ENCODE assay signal across 8 cellular contexts in the genomic region with DNA sequence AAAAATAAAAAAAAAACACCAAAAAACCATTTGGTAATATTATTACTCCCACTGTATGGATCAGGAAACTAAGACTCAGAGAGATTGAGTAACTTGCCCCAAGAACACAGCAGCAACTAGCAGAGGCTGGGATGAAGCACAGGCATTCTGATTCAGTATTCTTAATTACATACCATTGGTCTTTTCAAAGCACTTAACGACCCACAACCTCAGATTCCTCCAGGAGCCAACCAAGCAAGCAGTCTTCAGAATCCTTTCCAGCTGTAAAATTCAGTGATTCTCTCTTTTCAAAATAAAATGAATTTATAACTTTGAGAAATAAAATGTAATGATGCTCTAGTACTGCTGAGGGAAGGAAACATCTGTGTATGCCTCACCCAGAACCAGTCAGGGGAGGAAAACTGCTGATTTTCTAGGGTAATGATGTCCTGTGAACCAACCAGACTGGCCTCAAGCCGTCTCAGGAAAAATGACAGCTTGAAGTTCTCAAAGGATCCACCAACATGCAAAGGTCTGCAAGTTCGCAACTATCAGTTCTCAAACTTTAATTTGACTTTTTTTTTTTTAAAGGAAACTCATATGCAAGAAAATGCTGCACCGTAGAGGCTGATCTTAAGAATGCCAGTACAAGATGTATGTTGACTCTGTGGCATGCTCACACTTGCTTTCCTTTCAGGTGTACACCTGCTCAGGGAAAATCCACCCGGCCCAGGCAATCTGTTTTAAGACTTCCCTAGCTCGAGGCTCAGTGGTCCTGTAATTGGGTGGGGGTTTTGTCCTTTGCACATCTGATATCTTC. TPM values are rescaled to one million over a fixed set of nuclear protein-coding genes. Genes with fewer than 3 reads are reported as not detected.
DNase-seq lines count a peak whose midpoint lies in the region; ATAC-seq and TF ChIP-seq lines count a peak whose summit lies in the region.

No MANE protein-coding gene starts in this region.

- CTCF ChIA-PET in activated CD4-positive, alpha-beta T cell treated with anti-CD3 and anti-CD28 coated beads for 36 hours (lab: Charles Lee) = interaction anchor here (0.6 to 1.9 kb wide), 8 partner anchors 8 to 398 kb away, joined by 3 to 9 read pairs (median 4); no protein-coding TSS in a partner anchor
- CTCF ChIA-PET in MCF 10A (lab: Yijun Ruan, JAX) = interaction anchor here (0.5 to 7.0 kb wide), 27 partner anchors 10 to 1136 kb away, joined by 3 to 73 read pairs (median 5); partner anchors contain the start of genes CUEDC1 and MRPS23

- DNase-seq in activated CD4-positive, alpha-beta T cell treated with anti-CD3 and anti-CD28 coated beads for 36 hours = no peak
- DNase-seq in activated CD4-positive, alpha-beta T cell treated with anti-CD3 and anti-CD28 coated beads for 4 hours = no peak
- peak; percentile 42 for DNase-seq in MCF 10A (ENCODE audit: unreplicated experiment)
- DNase-seq in naive B cell = no peak
- no peak for DNase-seq in NCI-H1048 (lab: John Stamatoyannopoulos, UW)
- no peak for DNase-seq in activated CD4-positive, alpha-beta T cell treated with anti-CD3 and anti-CD28 coated beads, Interleukin-2, amount 50 U/mL, for 48 hours

- intact Hi-C loops in activated CD4-positive, alpha-beta T cell treated with anti-CD3 and anti-CD28 coated beads for 36 hours (cut with DNase I, micrococcal nuclease) = no loop called here
- intact Hi-C loops in MCF 10A (cut with micrococcal nuclease) = no loop called here

- POLR2A ChIA-PET in activated CD4-positive, alpha-beta T cell treated with anti-CD3 and anti-CD28 coated beads for 36 hours (lab: Charles Lee) = interaction anchor here (0.6 to 1.9 kb wide), 3 partner anchors 10 to 344 kb away, joined by 3 to 6 read pairs (median 3); no protein-coding TSS in a partner anchor
- POLR2A ChIA-PET in MCF 10A (lab: Yijun Ruan, JAX) = interaction anchor here (0.6 to 10.2 kb wide), 19 partner anchors 9 to 96 kb away, joined by 3 to 102 read pairs (median 6); partner anchors contain the start of gene MRPS23

- no peaks in the 10 kb centered on the region for H3K9me3 Mint-ChIP-seq in activated CD4-positive, alpha-beta T cell treated with anti-CD3 and anti-CD28 coated beads for 36 hours (ENCODE audit: low read depth)
- H3K9me3 Mint-ChIP-seq in MCF 10A (ENCODE audit: unreplicated experiment) (no peaks in the 10 kb centered on the region), naive B cell (no peaks in the 10 kb centered on the region)

- no peak for ATAC-seq in activated CD4-positive, alpha-beta T cell treated with anti-CD3 and anti-CD28 coated beads for 36 hours
- ATAC-seq in HG03354 (IDR thresholded peaks at IDR 0.05; ENCODE audit: poor library complexity, severe bottlenecking, unreplicated experiment) (peak; percentile 16), naive B cell (ENCODE audit: low read depth in 2 of 2) (peak; percentile 37), GM19463 (IDR thresholded peaks at IDR 0.05; ENCODE audit: unreplicated experiment) (no peak)

- peaks cover 8% of the 10 kb centered on the region for H3K27me3 Mint-ChIP-seq in activated CD4-positive, alpha-beta T cell treated with anti-CD3 and anti-CD28 coated beads for 36 hours
- H3K27me3 Mint-ChIP-seq in MCF 10A (ENCODE audit: insufficient read depth, unreplicated experiment) (no peaks in the 10 kb centered on the region), naive B cell (peaks cover 44 to 52% (median 49%) of the 10 kb centered on the region in 3 donors)

- no peaks in the 10 kb centered on the region for H3K36me3 Mint-ChIP-seq in activated CD4-positive, alpha-beta T cell treated with anti-CD3 and anti-CD28 coated beads for 36 hours (ENCODE audit: low read depth)
- H3K36me3 Mint-ChIP-seq in MCF 10A (ENCODE audit: insufficient read depth, unreplicated experiment) = no peaks in the 10 kb centered on the region
- H3K36me3 Mint-ChIP-seq in naive B cell = no peaks in the 10 kb centered on the region

- no TSS peak for BruUV-seq in MCF 10A (replicated peaks; lab: Mats Ljungman, UMichigan)

- H3K4me1 Mint-ChIP-seq in activated CD4-positive, alpha-beta T cell treated with anti-CD3 and anti-CD28 coated beads for 36 hours = peaks cover 35% of the 10 kb centered on the region
- H3K4me1 Mint-ChIP-seq in MCF 10A (ENCODE audit: insufficient read depth, unreplicated experiment) (peaks cover 46% of the 10 kb centered on the region), naive B cell (peaks cover 28 to 50% (median 30%) of the 10 kb centered on the region in 3 donors)

- peak overlapping the region; percentile 9 for H3K4me3 Mint-ChIP-seq in activated CD4-positive, alpha-beta T cell treated with anti-CD3 and anti-CD28 coated beads for 36 hours
- H3K4me3 Mint-ChIP-seq in MCF 10A (ENCODE audit: unreplicated experiment) = peak overlapping the region; percentile 68
- peak overlapping the region; percentile 74 to 96 (median 88) for H3K4me3 Mint-ChIP-seq in naive B cell

- no peak overlapping the region for H3K27ac Mint-ChIP-seq in activated CD4-positive, alpha-beta T cell treated with anti-CD3 and anti-CD28 coated beads for 36 hours
- peak overlapping the region; percentile 49 for H3K27ac Mint-ChIP-seq in MCF 10A (ENCODE audit: low read depth, unreplicated experiment)
- peak overlapping the region in 2 of 6 donors; percentile 0 to 73 for H3K27ac Mint-ChIP-seq in naive B cell

- TF ChIP-seq CTCF in MCF 10A (IDR thresholded peaks at IDR 0.05; ENCODE audit: unreplicated experiment) = no peak

RNA-seq across cellular contexts. Expression of gene CUEDC1, which starts 9.0 kb away (rescaled TPM):
- total RNA-seq in activated CD4-positive, alpha-beta T cell treated with anti-CD3 and anti-CD28 coated beads for 36 hours = under 1 TPM in 1 of 2 experiments, not detected in 1; 0.14 TPM
- 15.6 and 21.5 TPM in 2 replicates for total RNA-seq in MCF 10A (2022)
- polyA plus RNA-seq in naive B cell (ENCODE audit: low read depth in 6 of 6) = not detected

RNA-seq across cellular contexts. Expression of gene VEZF1, which starts 41.9 kb away (rescaled TPM):
- 10 to 100 TPM; 21.3 to 26.3 TPM for total RNA-seq in activated CD4-positive, alpha-beta T cell treated with anti-CD3 and anti-CD28 coated beads for 36 hours
- total RNA-seq in MCF 10A (2022) = 66.8 and 69.1 TPM in 2 replicates
- polyA plus RNA-seq in naive B cell (ENCODE audit: low read depth in 6 of 6) = 10 to 100 TPM; 39.6 to 58.2 (median 50.6) TPM

Comparison
In these comparisons a context has a peak if more than half of its experiments do, and no peak if none do; other contexts are left out.
1. ATAC-seq: peak in HG03354 (single experiment) and naive B cell (2 of 2); none in activated CD4-positive, alpha-beta T cell treated with anti-CD3 and anti-CD28 coated beads for 36 hours (single experiment) and GM19463 (single experiment).
2. H3K4me3 Mint-ChIP-seq: peak in every context shown above with its lines; median percentile 88 in naive B cell; 68 in MCF 10A; 9 in activated CD4-positive, alpha-beta T cell treated with anti-CD3 and anti-CD28 coated beads for 36 hours.
3. RNA of gene CUEDC1, which starts 9.0 kb away (total RNA-seq): 15.6 to 21.5 TPM in MCF 10A; 0.14 TPM in activated CD4-positive, alpha-beta T cell treated with anti-CD3 and anti-CD28 coated beads for 36 hours; every median in the first group is over 10 times any median in the second.